Comparison of ENCODE assay signal across 24 cellular contexts in the genomic region with DNA sequence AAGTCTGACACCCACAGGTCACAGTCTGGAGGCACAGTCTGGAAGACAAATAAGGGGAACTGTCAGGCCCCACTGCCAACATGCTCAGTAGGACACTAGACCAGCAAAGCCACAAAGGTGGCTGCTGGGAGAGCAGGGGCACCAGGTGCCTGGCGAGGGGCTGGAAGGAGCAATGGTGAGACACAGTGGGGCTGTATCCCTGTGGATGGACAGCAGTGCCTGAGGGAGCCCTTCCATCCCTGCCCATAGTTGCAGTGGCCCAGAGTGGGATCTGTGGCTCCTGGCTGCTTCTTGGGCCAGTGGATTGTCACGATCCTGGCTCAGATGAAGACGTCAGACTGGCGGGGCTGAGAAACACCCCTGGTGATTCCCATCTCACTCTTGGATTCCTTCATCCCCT.
"Had no signal": no experiment of that assay in that cellular context is flagged by ENCODE, and none has a peak within 500 bp of the region (broad histone marks: within the 10 kb centered on the region; RNA-seq: fewer than 3 reads in every experiment).

No MANE protein-coding gene starts in this region.

- H3K4me1 ChIP-seq: esophagus muscularis mucosa, prostate gland, testis, transverse colon, uterus had no signal

- DNase-seq: activated CD4-positive, alpha-beta memory T cell treated with anti-CD3 and anti-CD28 coated beads for 36 hours; activated CD4-positive, alpha-beta T cell treated with anti-CD3 and anti-CD28 coated beads, Interleukin-2, amount 10 ng/mL, durations not matched to agents 24 days and 14 days; activated CD4-positive, CD25-positive, alpha-beta regulatory T cell treated with anti-CD3 and anti-CD28 coated beads, Interleukin-2, amount 50 U/mL, for 72 hours; activated CD8-positive, alpha-beta memory T cell treated with anti-CD3 and anti-CD28 coated beads, Interleukin-2, amount 50 U/mL, for 4 hours; activated gamma-delta T cell; activated naive CD4-positive, alpha-beta T cell treated with anti-CD3 and anti-CD28 coated beads, Interleukin-2, amount 10 ng/mL, durations not matched to agents 7 days and 5 days; activated naive CD8-positive, alpha-beta T cell treated with anti-CD3 and anti-CD28 coated beads, Interleukin-2, amount 10 ng/mL, durations not matched to agents 7 days and 5 days; activated T-cell treated with anti-CD3 and anti-CD28 coated beads, Interleukin-2, amount 50 U/mL, for 1 hour; central memory CD4-positive, alpha-beta T cell; effector CD4-positive, alpha-beta T cell; left ventricle myocardium inferior; retina; stimulated activated CD4-positive, alpha-beta T cell treated with anti-CD3 and anti-CD28 coated beads, Interleukin-4, amount 100 ng/mL, for 24 hours; T-helper 17 cell; T1000; testis; transverse colon; uterus had no signal

- H3K27me3 ChIP-seq: neutrophil, testis, transverse colon, uterus had no signal

- ATAC-seq: sciatic nerve, T-helper 17 cell had no signal

- H3K36me3 ChIP-seq: esophagus muscularis mucosa, left ventricle myocardium inferior, neutrophil, prostate gland, transverse colon, uterus had no signal

- H3K9me3 ChIP-seq: esophagus muscularis mucosa, left ventricle myocardium inferior, neutrophil, prostate gland, testis, transverse colon, uterus had no signal

- H3K27ac ChIP-seq: esophagus muscularis mucosa, left ventricle myocardium inferior, neutrophil, prostate gland, skin epidermis, testis, transverse colon, uterus had no signal

- H3K4me3 ChIP-seq: esophagus muscularis mucosa, left ventricle myocardium inferior, lung, prostate gland, skin epidermis, testis, transverse colon, uterus had no signal
